ENCODE assay signal across 19 cellular contexts in genomic region chr22:47071812-47072641, GRCh38.
DNase-seq lines count a peak whose midpoint lies in the region; TF ChIP-seq lines count a peak whose summit lies in the region.
"Had no signal": no experiment of that assay in that cellular context is flagged by ENCODE, and none has a peak within 500 bp of the region (broad histone marks: within the 10 kb centered on the region; RNA-seq: fewer than 3 reads in every experiment).

No MANE protein-coding gene starts in this region.

- H3K4me3 ChIP-seq in H7 (ENCODE audit: insufficient read depth, low read depth, low read length) = no peak overlapping the region
- H3K4me3 ChIP-seq in spleen = no peak overlapping the region

- POLR2A ChIA-PET in activated CD4-positive, alpha-beta T cell treated with anti-CD3 and anti-CD28 coated beads, Interleukin-2, amount 10 ng/mL, durations not matched to agents 7 days and 5 days (lab: Charles Lee) = no interaction called here

- peak overlapping the region in 3 of 5 experiments; percentile 58 to 66 (median 62) for H3K27ac Mint-ChIP-seq in brain
- no peak overlapping the region for H3K27ac Mint-ChIP-seq in activated naive CD4-positive, alpha-beta T cell treated with anti-CD3 and anti-CD28 coated beads for 36 hours
- no peak overlapping the region for H3K27ac Mint-ChIP-seq in activated CD4-positive, alpha-beta T cell treated with anti-CD3 and anti-CD28 coated beads, Interleukin-2, amount 10 ng/mL, durations not matched to agents 7 days and 5 days
- H3K27ac Mint-ChIP-seq: CD4-positive, CD25-positive, alpha-beta regulatory T cell had no signal

- intact Hi-C loops in spleen (cut with DNase I; ENCODE audit: low total_unique reads) = no loop called here
- intact Hi-C loops in activated naive CD4-positive, alpha-beta T cell treated with anti-CD3 and anti-CD28 coated beads for 36 hours (cut with micrococcal nuclease) = no loop called here

- WGBS in spleen, 5 donors = 75 to 85% (median 83%) methylated on average over 13 of the region's 13 CpGs

- peaks cover 3 to 36% (median 30%) of the 10 kb centered on the region in 8 donors for H3K9me3 ChIP-seq in spleen

- CTCF ChIA-PET in activated naive CD4-positive, alpha-beta T cell treated with anti-CD3 and anti-CD28 coated beads for 36 hours (lab: Charles Lee) = no interaction called here
- CTCF ChIA-PET in activated CD4-positive, alpha-beta T cell treated with anti-CD3 and anti-CD28 coated beads, Interleukin-2, amount 10 ng/mL, durations not matched to agents 7 days and 5 days (lab: Charles Lee) = no interaction called here

- H3K27ac ChIP-seq in spleen = no peak overlapping the region
- H3K27ac ChIP-seq: KMS-11 had no signal

- H3K27me3 ChIP-seq in H7 (ENCODE audit: control insufficient read depth, insufficient read depth, low read length) = no peaks in the 10 kb centered on the region
- H3K27me3 ChIP-seq in spleen (replicated peaks in 1 of 7) = no peaks in the 10 kb centered on the region

- TF ChIP-seq POLR2A in spleen (IDR thresholded peaks at IDR 0.05) = no peak

- H3K4me1 ChIP-seq in spleen = peaks cover 0 to 7% (median 5%) of the 10 kb centered on the region in 6 donors

- H3K4me3 Mint-ChIP-seq in brain = peak overlapping the region in 1 of 5 experiments; percentile 4
- no peak overlapping the region for H3K4me3 Mint-ChIP-seq in activated naive CD4-positive, alpha-beta T cell treated with anti-CD3 and anti-CD28 coated beads for 36 hours
- H3K4me3 Mint-ChIP-seq in activated CD4-positive, alpha-beta T cell treated with anti-CD3 and anti-CD28 coated beads, Interleukin-2, amount 10 ng/mL, durations not matched to agents 7 days and 5 days = no peak overlapping the region
- H3K4me3 Mint-ChIP-seq: CD4-positive, CD25-positive, alpha-beta regulatory T cell had no signal

- H3K36me3 Mint-ChIP-seq in brain = peaks cover 39% of the 10 kb centered on the region
- peaks cover 30% of the 10 kb centered on the region for H3K36me3 Mint-ChIP-seq in activated naive CD4-positive, alpha-beta T cell treated with anti-CD3 and anti-CD28 coated beads for 36 hours (ENCODE audit: low read depth)
- peaks cover 18% of the 10 kb centered on the region for H3K36me3 Mint-ChIP-seq in activated CD4-positive, alpha-beta T cell treated with anti-CD3 and anti-CD28 coated beads, Interleukin-2, amount 10 ng/mL, durations not matched to agents 7 days and 5 days (ENCODE audit: low read depth)

- H3K27me3 Mint-ChIP-seq in brain = peaks cover 7% of the 10 kb centered on the region
- H3K27me3 Mint-ChIP-seq in activated naive CD4-positive, alpha-beta T cell treated with anti-CD3 and anti-CD28 coated beads for 36 hours (ENCODE audit: low read depth) = no peaks in the 10 kb centered on the region
- H3K27me3 Mint-ChIP-seq in activated CD4-positive, alpha-beta T cell treated with anti-CD3 and anti-CD28 coated beads, Interleukin-2, amount 10 ng/mL, durations not matched to agents 7 days and 5 days = no peaks in the 10 kb centered on the region
- H3K27me3 Mint-ChIP-seq: CD4-positive, CD25-positive, alpha-beta regulatory T cell had no signal

- peaks cover 65% of the 10 kb centered on the region for H3K4me1 Mint-ChIP-seq in brain
- peaks cover 15% of the 10 kb centered on the region for H3K4me1 Mint-ChIP-seq in activated naive CD4-positive, alpha-beta T cell treated with anti-CD3 and anti-CD28 coated beads for 36 hours (ENCODE audit: low read depth)
- H3K4me1 Mint-ChIP-seq in activated CD4-positive, alpha-beta T cell treated with anti-CD3 and anti-CD28 coated beads, Interleukin-2, amount 10 ng/mL, durations not matched to agents 7 days and 5 days = peaks cover 10% of the 10 kb centered on the region

- no peaks in the 10 kb centered on the region for H3K36me3 ChIP-seq in H7 (replicated peaks; ENCODE audit: control insufficient read depth, insufficient read depth, low read length)
- peaks cover 0 to 54% (median 5%) of the 10 kb centered on the region in 6 donors for H3K36me3 ChIP-seq in spleen

- peak; percentile 42 for DNase-seq in H7
- peak; percentile 51 for DNase-seq in mesenteric fat pad (ENCODE audit: low spot score)
- DNase-seq in spleen = peak; percentile 51
- no peak for DNase-seq in activated naive CD4-positive, alpha-beta T cell treated with anti-CD3 and anti-CD28 coated beads for 36 hours
- no peak for DNase-seq in activated CD4-positive, alpha-beta T cell treated with anti-CD3 and anti-CD28 coated beads, Interleukin-2, amount 10 ng/mL, durations not matched to agents 7 days and 5 days
- DNase-seq in SIG-M5 (lab: John Stamatoyannopoulos, UW) = no peak
- DNase-seq: CD4-positive, CD25-positive, alpha-beta regulatory T cell; COR-L47; DND-41; GOT3; IMR-90; NCI-H1105; NCI-H2029 treated with DMSO at 0.1 percent for 48 hours; NCI-H2171; NCI-H345; NCI-H774; NK-92 treated with Interleukin-12 subunit alpha and Interleukin-12 subunit beta, amount 100 ng/mL, for 24 hours had no signal

- TF ChIP-seq CTCF in brain (conservative IDR thresholded peaks at IDR 0.05) (no peak), spleen (IDR thresholded peaks at IDR 0.05 in 8 of 11, conservative IDR thresholded peaks at IDR 0.05 in 3 of 11) (no peak)

- H3K9me3 Mint-ChIP-seq in brain = peaks cover 14 to 34% (median 31%) of the 10 kb centered on the region in 5 experiments
- H3K9me3 Mint-ChIP-seq in activated naive CD4-positive, alpha-beta T cell treated with anti-CD3 and anti-CD28 coated beads for 36 hours = peaks cover 3% of the 10 kb centered on the region
- peaks cover 8% of the 10 kb centered on the region for H3K9me3 Mint-ChIP-seq in activated CD4-positive, alpha-beta T cell treated with anti-CD3 and anti-CD28 coated beads, Interleukin-2, amount 10 ng/mL, durations not matched to agents 7 days and 5 days

Comparison
In these comparisons a context has a peak if more than half of its experiments do, and no peak if none do; other contexts are left out.
1. DNase-seq: peak in H7 (single experiment), mesenteric fat pad (single experiment) and spleen (single experiment); none in activated naive CD4-positive, alpha-beta T cell treated with anti-CD3 and anti-CD28 coated beads for 36 hours (single experiment), activated CD4-positive, alpha-beta T cell treated with anti-CD3 and anti-CD28 coated beads, Interleukin-2, amount 10 ng/mL, durations not matched to agents 7 days and 5 days (single experiment) and SIG-M5 (single experiment).
2. H3K27ac Mint-ChIP-seq: peak in brain (3 of 5); none in activated naive CD4-positive, alpha-beta T cell treated with anti-CD3 and anti-CD28 coated beads for 36 hours (single experiment) and activated CD4-positive, alpha-beta T cell treated with anti-CD3 and anti-CD28 coated beads, Interleukin-2, amount 10 ng/mL, durations not matched to agents 7 days and 5 days (single experiment).